In the genomic region with DNA sequence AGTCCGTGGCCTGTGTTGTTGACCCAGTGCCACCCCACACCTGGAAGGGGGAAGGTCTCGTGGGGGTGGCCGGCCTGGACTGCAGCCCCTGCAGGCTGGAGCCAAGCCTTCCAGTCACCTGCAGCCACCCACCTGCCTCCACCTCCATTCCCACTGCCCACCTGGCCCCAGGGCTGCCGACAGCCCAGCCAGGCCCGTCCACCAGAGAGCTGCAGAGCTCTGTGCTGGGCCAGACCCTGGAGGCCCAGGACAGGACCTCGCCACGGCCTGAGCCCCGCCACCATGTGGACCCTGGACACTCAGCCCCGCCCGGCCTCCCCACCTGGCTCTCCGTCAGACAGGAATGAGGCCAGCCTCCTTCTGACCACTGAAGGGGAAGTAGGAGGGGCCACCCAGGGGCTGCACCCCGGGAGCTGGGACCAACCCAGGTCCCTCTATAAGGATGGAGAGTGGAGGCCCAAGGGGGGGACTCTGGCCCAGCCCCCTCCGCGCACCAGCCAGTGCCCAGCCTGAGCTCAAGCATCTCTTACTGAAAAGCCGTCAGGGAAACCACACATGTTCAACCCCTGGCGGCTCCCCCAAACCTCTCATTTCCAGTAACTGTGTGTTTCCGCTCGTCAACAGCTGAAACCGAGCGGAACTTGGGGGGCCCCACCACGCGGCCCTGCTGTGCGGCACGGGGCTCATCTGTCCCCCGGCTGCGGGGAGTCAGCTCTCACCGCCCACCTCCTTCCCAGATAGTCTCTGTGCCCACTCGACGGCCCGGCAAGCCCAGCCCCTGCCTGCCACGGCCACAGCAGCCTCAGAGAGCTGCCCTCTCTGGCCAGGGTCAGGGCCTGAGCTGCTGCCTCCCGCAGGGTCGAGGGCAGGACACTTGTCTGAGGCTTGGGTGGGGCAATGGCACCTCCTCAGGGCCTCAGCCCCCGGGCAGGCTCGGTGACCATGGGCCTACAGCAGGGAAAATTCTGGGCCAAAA, we compare ENCODE assay signal across 2 cellular contexts.
TF ChIP-seq lines count a peak whose summit lies in the region.

No MANE protein-coding gene starts in this region.

TF ChIP-seq in GM12891, 5 proteins besides CTCF, POLR2A, EP300 and RAD21:
- TF ChIP-seq POLR2AphosphoS5 (IDR thresholded peaks at IDR 0.05; ENCODE audit: low read depth, low read length), result no peak
- no peak for TF ChIP-seq SPI1 (IDR thresholded peaks at IDR 0.05; ENCODE audit: low read depth, low read length)
- TF ChIP-seq PAX5 (IDR thresholded peaks at IDR 0.05; ENCODE audit: insufficient read depth, low read length, severe bottlenecking), result no peak
- no peak for TF ChIP-seq TAF1 (IDR thresholded peaks at IDR 0.05; ENCODE audit: low read depth, low read length)
- no peak for TF ChIP-seq POU2F2 (IDR thresholded peaks at IDR 0.05; ENCODE audit: low read depth, low read length)

TF ChIP-seq in H1, 55 proteins besides CTCF, POLR2A, EP300 and RAD21 (continued from another document):
- TF ChIP-seq HDAC6 (IDR thresholded peaks at IDR 0.05; ENCODE audit: low read depth, low read length), result no peak
- TF ChIP-seq SP2 (IDR thresholded peaks at IDR 0.05; ENCODE audit: low read length), result no peak
- no peak for TF ChIP-seq BRCA1 (IDR thresholded peaks at IDR 0.05; ENCODE audit: low read depth, low read length)
- TF ChIP-seq GABPA (IDR thresholded peaks at IDR 0.05; ENCODE audit: borderline replicate concordance, insufficient read depth, low read length), result no peak
- TF ChIP-seq CEBPB (IDR thresholded peaks at IDR 0.05; ENCODE audit: low read depth, low read length), result no peak
- TF ChIP-seq SIX5 (IDR thresholded peaks at IDR 0.05; ENCODE audit: low read depth, low read length), result no peak
- no peak for TF ChIP-seq TAF7 (optimal IDR thresholded peaks at IDR 0.05; ENCODE audit: borderline replicate concordance, low read depth, low read length)
- TF ChIP-seq NANOG (IDR thresholded peaks at IDR 0.05; ENCODE audit: insufficient read depth, low read depth, low read length, poor library complexity, severe bottlenecking), result no peak
- TF ChIP-seq, protein P1, sequence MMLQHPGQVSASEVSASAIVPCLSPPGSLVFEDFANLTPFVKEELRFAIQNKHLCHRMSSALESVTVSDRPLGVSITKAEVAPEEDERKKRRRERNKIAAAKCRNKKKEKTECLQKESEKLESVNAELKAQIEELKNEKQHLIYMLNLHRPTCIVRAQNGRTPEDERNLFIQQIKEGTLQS (IDR thresholded peaks at IDR 0.05; ENCODE audit: insufficient read depth, low read depth, low read length), result no peak
- TF ChIP-seq JUND (IDR thresholded peaks at IDR 0.05; ENCODE audit: low read length), result no peak
- TF ChIP-seq JUN (IDR thresholded peaks at IDR 0.05; ENCODE audit: low read depth, low read length), result no peak
- TF ChIP-seq RFX5 (IDR thresholded peaks at IDR 0.05; ENCODE audit: borderline replicate concordance, low read depth, low read length), result no peak
- TF ChIP-seq PHF8 (conservative IDR thresholded peaks at IDR 0.05; ENCODE audit: low read depth, low read length), result no peak
- TF ChIP-seq KDM5A (IDR thresholded peaks at IDR 0.05; ENCODE audit: low read length), result no peak
- no peak for TF ChIP-seq SP4 (IDR thresholded peaks at IDR 0.05; ENCODE audit: low read length)
- TF ChIP-seq, protein P2, sequence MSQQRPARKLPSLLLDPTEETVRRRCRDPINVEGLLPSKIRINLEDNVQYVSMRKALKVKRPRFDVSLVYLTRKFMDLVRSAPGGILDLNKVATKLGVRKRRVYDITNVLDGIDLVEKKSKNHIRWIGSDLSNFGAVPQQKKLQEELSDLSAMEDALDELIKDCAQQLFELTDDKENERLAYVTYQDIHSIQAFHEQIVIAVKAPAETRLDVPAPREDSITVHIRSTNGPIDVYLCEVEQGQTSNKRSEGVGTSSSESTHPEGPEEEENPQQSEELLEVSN (IDR thresholded peaks at IDR 0.05), result no peak
- TF ChIP-seq CBX8 (IDR thresholded peaks at IDR 0.05; ENCODE audit: borderline replicate concordance, low read depth, low read length), result no peak
- TF ChIP-seq SRF (IDR thresholded peaks at IDR 0.05; ENCODE audit: low read depth, low read length), result no peak
